Comparison of ENCODE assay signal across 8 cellular contexts in the genomic region with DNA sequence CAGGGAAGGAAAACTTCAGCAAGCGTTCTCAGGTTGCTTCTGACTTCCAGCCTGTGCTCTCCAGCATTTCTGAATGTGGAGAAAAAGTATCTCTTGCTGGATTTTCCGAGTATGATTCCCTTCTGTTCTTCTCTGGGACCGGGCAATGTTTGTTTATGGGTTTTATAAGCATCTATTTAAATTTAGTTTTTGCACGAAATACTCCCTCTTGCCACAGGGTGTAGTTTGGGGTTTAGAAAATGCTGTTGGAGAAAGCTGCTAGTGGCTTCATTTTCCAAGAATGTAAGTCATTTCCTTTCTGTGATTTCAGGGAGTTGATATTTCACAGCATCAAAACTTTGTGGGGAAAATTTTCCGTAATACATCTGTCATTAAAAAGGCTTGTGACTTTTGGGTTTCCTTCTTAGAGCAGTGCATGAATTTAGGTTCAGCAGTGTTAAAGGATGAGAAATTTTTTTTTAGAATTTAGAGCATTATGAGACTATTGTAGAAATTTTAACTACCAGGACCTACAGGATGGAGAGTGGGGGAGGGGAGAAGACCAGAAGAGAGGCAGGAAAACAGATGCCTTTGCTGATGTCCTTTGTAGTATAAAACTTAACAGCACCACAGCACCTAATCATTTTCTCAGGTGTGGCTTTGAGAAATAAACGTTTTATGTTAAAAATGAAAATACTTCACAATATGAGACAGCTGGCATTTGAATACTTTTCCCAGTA. TPM values are rescaled to one million over a fixed set of nuclear protein-coding genes. Genes with fewer than 3 reads are reported as not detected.
DNase-seq lines count a peak whose midpoint lies in the region; ATAC-seq and TF ChIP-seq lines count a peak whose summit lies in the region.

No MANE protein-coding gene starts in this region.

- peaks cover 47% of the 10 kb centered on the region for H3K27me3 ChIP-seq in DOHH2 (ENCODE audit: control insufficient read depth, low read length)
- H3K27me3 ChIP-seq in adipocyte (replicated peaks; ENCODE audit: control insufficient read depth, insufficient read depth, low read length): no peaks in the 10 kb centered on the region
- H3K27me3 ChIP-seq in iPS-18a (ENCODE audit: control insufficient read depth, insufficient read depth, low read length): no peaks in the 10 kb centered on the region
- peaks cover 0 to 70% (median 4%) of the 10 kb centered on the region in 7 donors for H3K27me3 ChIP-seq in spleen (replicated peaks in 1 of 7)

- peak overlapping the region; percentile 98 for H3K4me2 ChIP-seq in DOHH2 (ENCODE audit: low read length)

- no peaks in the 10 kb centered on the region for H3K9me2 ChIP-seq in DOHH2 (replicated peaks; ENCODE audit: control insufficient read depth, low read length)

- H3K36me3 ChIP-seq in DOHH2 (ENCODE audit: control insufficient read depth, low read length) (no peaks in the 10 kb centered on the region), adipocyte (ENCODE audit: control insufficient read depth, insufficient read depth, low read length, severe bottlenecking) (no peaks in the 10 kb centered on the region), iPS-18a (ENCODE audit: control insufficient read depth, low read depth, low read length) (no peaks in the 10 kb centered on the region), spleen (no peaks in the 10 kb centered on the region)

- H3K9me3 ChIP-seq in DOHH2 (ENCODE audit: control insufficient read depth, insufficient read depth, low read length) (no peaks in the 10 kb centered on the region), adipocyte (ENCODE audit: control insufficient read depth, low read length) (no peaks in the 10 kb centered on the region), iPS-18a (ENCODE audit: control insufficient read depth, low read depth, low read length) (no peaks in the 10 kb centered on the region), spleen (no peaks in the 10 kb centered on the region)

- H3K79me2 ChIP-seq in DOHH2 (ENCODE audit: control insufficient read depth, low read length): no peaks in the 10 kb centered on the region

- no peak for TF ChIP-seq POLR2A in spleen (IDR thresholded peaks at IDR 0.05)

- TF ChIP-seq CTCF in DOHH2 (IDR thresholded peaks at IDR 0.05; ENCODE audit: low read depth, low read length, poor library complexity, severe bottlenecking) (no peak), LNCaP clone FGC (IDR thresholded peaks at IDR 0.05; ENCODE audit: control insufficient read depth, extremely low read depth, insufficient read depth) (peak; percentile 32), spleen (IDR thresholded peaks at IDR 0.05 in 8 of 11, conservative IDR thresholded peaks at IDR 0.05 in 3 of 11) (peak in 3 of 11 experiments; percentile 14 to 36 (median 31))

- no peaks in the 10 kb centered on the region for H4K20me1 ChIP-seq in DOHH2 (ENCODE audit: control insufficient read depth, insufficient read depth, low read depth, low read length)

- peaks cover 18% of the 10 kb centered on the region for H3K4me1 ChIP-seq in DOHH2 (ENCODE audit: control insufficient read depth, low read length)
- peaks cover 47% of the 10 kb centered on the region for H3K4me1 ChIP-seq in adipocyte (ENCODE audit: control insufficient read depth, insufficient read depth, low read length)
- H3K4me1 ChIP-seq in iPS-18a (ENCODE audit: control insufficient read depth, low read depth, low read length): peaks cover 14% of the 10 kb centered on the region
- H3K4me1 ChIP-seq in spleen: peaks cover 0 to 33% (median 23%) of the 10 kb centered on the region in 6 donors

- intact Hi-C loops in spleen (cut with DNase I; ENCODE audit: low total_unique reads): no loop called here

- DNase-seq in LNCaP clone FGC (ENCODE audit: low read depth): peak; percentile 10
- DNase-seq in adipocyte (ENCODE audit: low read depth): peak; percentile 78
- no peak for DNase-seq in spleen
- no peak for DNase-seq in middle frontal gyrus (ENCODE audit: extremely low spot score, low spot score)
- DNase-seq in NCI-H1092 (lab: John Stamatoyannopoulos, UW): no peak

- H3K9ac ChIP-seq in adipocyte (ENCODE audit: low read length) (peak overlapping the region; percentile 99), iPS-18a (ENCODE audit: low read length) (peak overlapping the region; percentile 51)

- WGBS in spleen, 5 donors: 4 to 8% (median 6%) methylated on average over 6 of the region's 6 CpGs

- peaks cover 9% of the 10 kb centered on the region for H3F3A ChIP-seq in DOHH2 (ENCODE audit: control insufficient read depth, insufficient read depth)

- H3K4me3 ChIP-seq in DOHH2 (ENCODE audit: low read length) (peak overlapping the region; percentile 85), LNCaP clone FGC (ENCODE audit: low read depth, low read length) (peak overlapping the region; percentile 88), adipocyte (ENCODE audit: low read length) (peak overlapping the region; percentile 98), iPS-18a (ENCODE audit: low read length) (peak overlapping the region; percentile 87), spleen (peak overlapping the region; percentile 55 to 91 (median 87))

- no peak for ATAC-seq in GM21360 (IDR thresholded peaks at IDR 0.05; ENCODE audit: unreplicated experiment)

- H3K27ac ChIP-seq in DOHH2 (ENCODE audit: low read depth, low read length) (no peak overlapping the region), iPS-18a (ENCODE audit: low read length) (no peak overlapping the region), spleen (peak overlapping the region in 7 of 8 donors; percentile 80 to 93 (median 88))

RNA-seq across cellular contexts. Expression of a gene that starts 1.5 kb away (rescaled TPM):
- 10 to 100 TPM; 22.5 to 37.2 (median 28.7) TPM for total RNA-seq in spleen
- 1 to 10 TPM; 2.2 to 3.2 (median 2.8) TPM for polyA plus RNA-seq in spleen

Comparison
In these comparisons a context has a peak if more than half of its experiments do, and no peak if none do; other contexts are left out.
1. H3K27ac ChIP-seq: peak in spleen (7 of 8); none in DOHH2 (single experiment) and iPS-18a (single experiment).
2. DNase-seq: peak in LNCaP clone FGC (single experiment) and adipocyte (single experiment); none in spleen (single experiment), middle frontal gyrus (single experiment) and NCI-H1092 (single experiment).
3. Peak in every context shown above with its lines, with median percentiles within 50 percentile points of each other: H3K4me3 ChIP-seq.